Comparison of ENCODE assay signal across 8 cellular contexts in genomic region chr3:120595788-120596115, GRCh38. TPM values are rescaled to one million over a fixed set of nuclear protein-coding genes. Genes with fewer than 3 reads are reported as not detected.
A peak's percentile ranks its signal among the peaks of the same experiment; 100 is the strongest.
DNase-seq lines count a peak whose midpoint lies in the region; ATAC-seq and TF ChIP-seq lines count a peak whose summit lies in the region.

No MANE protein-coding gene starts in this region.

- H3K4me1 Mint-ChIP-seq in effector memory CD8-positive, alpha-beta T cell (ENCODE audit: low read depth in 2 of 2): peaks cover 9 to 13% of the 10 kb centered on the region in 2 donors
- H3K4me1 Mint-ChIP-seq in neural crest cell: peaks cover 15% of the 10 kb centered on the region

- no peaks in the 10 kb centered on the region for H3K27me3 ChIP-seq in BLaER1 treated with 17β-estradiol and CSF1 and Interleukin-3, amounts not matched to agents 10 nM and 100 nM

- TF ChIP-seq CTCF in NB4 (IDR thresholded peaks at IDR 0.05; ENCODE audit: low read depth, low read length) (no peak), neural crest cell (conservative IDR thresholded peaks at IDR 0.05) (no peak)

- peak overlapping the region; percentile 90 to 99 (median 97) for H3K9ac ChIP-seq in BLaER1 treated with 17β-estradiol and CSF1 and Interleukin-3, amounts not matched to agents 10 nM and 100 nM

- peaks cover 30 to 36% (median 34%) of the 10 kb centered on the region in 11 experiments for H3K36me3 ChIP-seq in BLaER1 treated with 17β-estradiol and CSF1 and Interleukin-3, amounts not matched to agents 10 nM and 100 nM

- H3K36me3 Mint-ChIP-seq in effector memory CD8-positive, alpha-beta T cell (ENCODE audit: insufficient read depth): peaks cover 19% of the 10 kb centered on the region
- H3K36me3 Mint-ChIP-seq in neural crest cell (ENCODE audit: low read depth): no peaks in the 10 kb centered on the region

- peaks cover 0 to 35% (median 17%) of the 10 kb centered on the region in 11 experiments; a peak in 12 of 22 replicates for H4K20me1 ChIP-seq in BLaER1 treated with 17β-estradiol and CSF1 and Interleukin-3, amounts not matched to agents 10 nM and 100 nM

- H3K4me3 Mint-ChIP-seq in effector memory CD8-positive, alpha-beta T cell: peak overlapping the region; percentile 84 to 89
- H3K4me3 Mint-ChIP-seq in neural crest cell: peak overlapping the region; percentile 98

- ATAC-seq in effector memory CD8-positive, alpha-beta T cell (replicated peaks): no peak
- ATAC-seq in GM21737 (IDR thresholded peaks at IDR 0.05; ENCODE audit: unreplicated experiment): no peak
- no peak for ATAC-seq in HG02970 (IDR thresholded peaks at IDR 0.05; ENCODE audit: low FRiP score, unreplicated experiment)

- H3K4me1 ChIP-seq in BLaER1 treated with 17β-estradiol and CSF1 and Interleukin-3, amounts not matched to agents 10 nM and 100 nM: peaks cover 23 to 34% (median 28%) of the 10 kb centered on the region in 10 experiments

- no peaks in the 10 kb centered on the region for H3K9me3 ChIP-seq in BLaER1 treated with 17β-estradiol and CSF1 and Interleukin-3, amounts not matched to agents 10 nM and 100 nM (replicated peaks in 1 of 11)

- peak overlapping the region; percentile 47 to 97 (median 72) for H3K4me2 ChIP-seq in BLaER1 treated with 17β-estradiol and CSF1 and Interleukin-3, amounts not matched to agents 10 nM and 100 nM

- no peak for TF ChIP-seq POLR2A in NB4 (IDR thresholded peaks at IDR 0.05; ENCODE audit: extremely low read depth, insufficient read length)

- no peaks in the 10 kb centered on the region for H3K27me3 Mint-ChIP-seq in effector memory CD8-positive, alpha-beta T cell
- H3K27me3 Mint-ChIP-seq in neural crest cell (ENCODE audit: low read depth): peaks cover 21% of the 10 kb centered on the region

- H3K4me3 ChIP-seq in BLaER1 treated with 17β-estradiol and CSF1 and Interleukin-3, amounts not matched to agents 10 nM and 100 nM: peak overlapping the region; percentile 67 to 93 (median 82)
- peak overlapping the region; percentile 97 for H3K4me3 ChIP-seq in NB4 (ENCODE audit: low read depth, low read length)

- peak overlapping the region in 10 of 11 experiments; percentile 89 to 99 (median 96); a peak in 20 of 22 replicates for H3K27ac ChIP-seq in BLaER1 treated with 17β-estradiol and CSF1 and Interleukin-3, amounts not matched to agents 10 nM and 100 nM

- no peak overlapping the region for H3K27ac Mint-ChIP-seq in effector memory CD8-positive, alpha-beta T cell
- peak overlapping the region; percentile 98 for H3K27ac Mint-ChIP-seq in neural crest cell (ENCODE audit: unreplicated experiment)

- H3K9me3 Mint-ChIP-seq in effector memory CD8-positive, alpha-beta T cell: no peaks in the 10 kb centered on the region
- H3K9me3 Mint-ChIP-seq in neural crest cell: no peaks in the 10 kb centered on the region

- no peak for DNase-seq in NB4 (ENCODE audit: low read depth)
- no peak for DNase-seq in effector memory CD8-positive, alpha-beta T cell
- no peak for DNase-seq in neural crest cell (ENCODE audit: low read depth, low spot score)
- DNase-seq in AG08396 (ENCODE audit: low spot score): no peak
- no peak for DNase-seq in CD1c-positive myeloid dendritic cell (ENCODE audit: extremely low spot score)

RNA-seq across cellular contexts. Expression of gene NDUFB4, which starts 0.4 kb away (rescaled TPM):
- 116 and 117 TPM in 2 replicates for total RNA-seq in neural crest cell
